In genomic region chr7:29565186-29565540, GRCh38 we compare ENCODE assay signal across 8 cellular contexts.
DNase-seq lines count a peak whose midpoint lies in the region; ATAC-seq and TF ChIP-seq lines count a peak whose summit lies in the region.

No MANE protein-coding gene starts in this region.

- peaks cover 31% of the 10 kb centered on the region for H3F3A ChIP-seq in MM.1S (ENCODE audit: insufficient read depth, low read length)

- no peak for DNase-seq in AG09309 (ENCODE audit: low read depth)
- DNase-seq in MM.1S: no peak
- peak; percentile 25 for DNase-seq in epidermal melanocyte (ENCODE audit: insufficient read length, low spot score)
- DNase-seq in nephron progenitor cell: no peak
- no peak for DNase-seq in NCI-H1930 (lab: John Stamatoyannopoulos, UW)
- DNase-seq in SW 1271 (lab: John Stamatoyannopoulos, UW): no peak

- H3K27me3 Mint-ChIP-seq in nephron progenitor cell (ENCODE audit: low read depth, poor library complexity): peaks cover 90% of the 10 kb centered on the region

- H3K4me3 ChIP-seq in AG09309 (ENCODE audit: control insufficient read depth, low read depth, low read length) (peak overlapping the region; percentile 47), MM.1S (ENCODE audit: low read length) (peak overlapping the region; percentile 83)

- no peak overlapping the region for H3K27ac Mint-ChIP-seq in nephron progenitor cell

- peaks cover 16% of the 10 kb centered on the region for H3K4me1 ChIP-seq in MM.1S (ENCODE audit: low read length)

- H2AFZ ChIP-seq in MM.1S (ENCODE audit: low read length): peak overlapping the region; percentile 87

- peak overlapping the region; percentile 67 for H3K4me2 ChIP-seq in MM.1S (ENCODE audit: low read depth, low read length)

- ATAC-seq in GM21515 (IDR thresholded peaks at IDR 0.05; ENCODE audit: unreplicated experiment) (no peak), HG03460 (IDR thresholded peaks at IDR 0.05; ENCODE audit: unreplicated experiment) (no peak)

- H3K9me3 Mint-ChIP-seq in nephron progenitor cell: no peaks in the 10 kb centered on the region

- peak overlapping the region; percentile 90 for H3K4me3 Mint-ChIP-seq in nephron progenitor cell

- H3K36me3 ChIP-seq in MM.1S (replicated peaks; ENCODE audit: insufficient read depth, low read length): no peaks in the 10 kb centered on the region

- H3K36me3 Mint-ChIP-seq in nephron progenitor cell (ENCODE audit: low read depth): no peaks in the 10 kb centered on the region

- no peaks in the 10 kb centered on the region for H3K9me2 ChIP-seq in MM.1S (replicated peaks; ENCODE audit: insufficient read depth, low read length)

- H3K27ac ChIP-seq in MM.1S (ENCODE audit: low read length): peak overlapping the region; percentile 90; the same call in 1 of the 2 replicates

- H4K20me1 ChIP-seq in MM.1S (ENCODE audit: insufficient read depth, low read length): no peaks in the 10 kb centered on the region

- no peaks in the 10 kb centered on the region for H3K27me3 ChIP-seq in MM.1S (replicated peaks; ENCODE audit: insufficient read depth, low read length)

- peak overlapping the region; percentile 75; the same call in 1 of the 2 replicates for H3K9ac ChIP-seq in MM.1S (ENCODE audit: low read length)

- peaks cover 13% of the 10 kb centered on the region for H3K79me2 ChIP-seq in MM.1S (ENCODE audit: low read length)

- H3K4me1 Mint-ChIP-seq in nephron progenitor cell: peaks cover 18% of the 10 kb centered on the region

- no peaks in the 10 kb centered on the region for H3K9me3 ChIP-seq in MM.1S (replicated peaks; ENCODE audit: insufficient read depth, low read length)

- TF ChIP-seq CTCF in AG09309 (IDR thresholded peaks at IDR 0.05; ENCODE audit: control insufficient read depth, insufficient read depth, low read depth, low read length, missing control alignments): no peak
- TF ChIP-seq CTCF in MM.1S (IDR thresholded peaks at IDR 0.05; ENCODE audit: low read length): no peak
- no peak for TF ChIP-seq CTCF in nephron progenitor cell (IDR thresholded peaks at IDR 0.05)
